1 cellular context compared by ENCODE assay signal in genomic region chr2:163715199-163715598, GRCh38.
TF ChIP-seq lines count a peak whose summit lies in the region.

No MANE protein-coding gene starts in this region.

TF ChIP-seq in GM23338, 12 proteins besides CTCF, POLR2A, EP300 and RAD21 (continued from another document):
- TF ChIP-seq REST (IDR thresholded peaks at IDR 0.05; ENCODE audit: unreplicated experiment) (no peak), NANOG (IDR thresholded peaks at IDR 0.05; ENCODE audit: borderline replicate concordance) (no peak), EZH2phosphoT487 (IDR thresholded peaks at IDR 0.05; ENCODE audit: unreplicated experiment) (no peak), ZNF462 (CRISPR knock-in tag; IDR thresholded peaks at IDR 0.05) (no peak), CREB1 (CRISPR knock-in tag; IDR thresholded peaks at IDR 0.05; ENCODE audit: low read depth) (no peak), JUNB (IDR thresholded peaks at IDR 0.05; ENCODE audit: unreplicated experiment) (no peak), ZNF331 (CRISPR knock-in tag; IDR thresholded peaks at IDR 0.05; ENCODE audit: low read depth) (no peak), STAT1 (IDR thresholded peaks at IDR 0.05; ENCODE audit: unreplicated experiment) (no peak), EZH2 (IDR thresholded peaks at IDR 0.05; ENCODE audit: low read depth, unreplicated experiment) (no peak)
